9 cellular contexts compared by ENCODE assay signal in the genomic region with DNA sequence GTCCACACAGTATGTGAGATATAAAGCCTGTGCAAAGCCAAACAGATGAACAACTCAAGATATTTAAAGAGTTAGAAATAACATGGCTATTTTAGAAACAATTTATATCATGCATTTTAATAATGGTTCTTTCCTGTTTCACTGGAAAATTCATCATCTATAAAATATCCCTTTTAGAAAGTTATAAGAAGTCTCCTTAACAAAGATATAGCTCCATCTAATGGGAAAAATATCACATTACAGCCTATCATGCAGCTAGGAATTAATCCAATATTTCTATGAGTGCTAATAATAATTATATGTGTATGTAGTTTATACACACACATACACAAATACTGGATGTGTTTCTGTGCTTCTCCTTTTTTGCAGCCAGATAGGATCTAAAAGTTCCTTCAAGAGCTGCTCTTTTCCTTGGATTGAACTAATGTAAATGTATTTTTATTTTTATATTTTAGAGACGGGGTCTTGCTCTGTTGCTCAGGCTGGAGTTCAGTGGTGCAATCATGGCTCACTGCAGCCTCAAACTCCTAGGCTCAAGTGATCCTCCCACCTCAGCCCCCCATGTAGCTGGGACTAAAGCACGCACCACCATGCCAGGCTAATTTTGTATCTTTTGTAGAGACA. TPM values are rescaled to one million over a fixed set of nuclear protein-coding genes. Genes with fewer than 3 reads are reported as not detected.
DNase-seq lines count a peak whose midpoint lies in the region; ATAC-seq and TF ChIP-seq lines count a peak whose summit lies in the region.
"Had no signal": no experiment of that assay in that cellular context is flagged by ENCODE, and none has a peak within 500 bp of the region (broad histone marks: within the 10 kb centered on the region; RNA-seq: fewer than 3 reads in every experiment).

No MANE protein-coding gene starts in this region.

- intact Hi-C loops in CD14-positive monocyte (cut with micrococcal nuclease): no loop called here
- intact Hi-C loops in vagina (cut with DNase I): no loop called here

- TF ChIP-seq CTCF in CD14-positive monocyte (IDR thresholded peaks at IDR 0.05) (peak; percentile 49), HEK293 (tag by site-specific recombination; IDR thresholded peaks at IDR 0.05) (no peak), liver (IDR thresholded peaks at IDR 0.05; ENCODE audit: low read depth, low read length, missing input control) (peak; percentile 28), vagina (IDR thresholded peaks at IDR 0.05) (peak in 1 of 3 experiments; percentile 8)

- no peaks in the 10 kb centered on the region for H3K36me3 Mint-ChIP-seq in CD14-positive monocyte

- H3K27me3 ChIP-seq in adipocyte (replicated peaks; ENCODE audit: control insufficient read depth, insufficient read depth, low read length): no peaks in the 10 kb centered on the region
- H3K27me3 ChIP-seq in liver (ENCODE audit: control insufficient read depth in 4 of 4, insufficient read depth in 4 of 4, low read length in 3 of 4): no peaks in the 10 kb centered on the region
- H3K27me3 ChIP-seq in vagina: no peaks in the 10 kb centered on the region

- 99% methylated on average over 2 of the region's 2 CpGs for WGBS in liver

- H3K4me1 ChIP-seq in HEK293 (ENCODE audit: control insufficient read depth, insufficient read depth, low read length) (no peaks in the 10 kb centered on the region), adipocyte (ENCODE audit: control insufficient read depth, insufficient read depth, low read length) (no peaks in the 10 kb centered on the region), liver (ENCODE audit: control insufficient read depth in 4 of 4, insufficient read depth in 4 of 4, low read length in 3 of 4) (no peaks in the 10 kb centered on the region), vagina (no peaks in the 10 kb centered on the region)

- H3K4me3 Mint-ChIP-seq in CD14-positive monocyte: no peak overlapping the region

- TF ChIP-seq POLR2A in vagina (IDR thresholded peaks at IDR 0.05): no peak

- TF ChIP-seq RAD21 in liver (IDR thresholded peaks at IDR 0.05): peak; percentile 64

- no peak overlapping the region for H3K9ac ChIP-seq in adipocyte (ENCODE audit: low read length)
- no peak overlapping the region for H3K9ac ChIP-seq in liver (ENCODE audit: low read depth in 1 of 2, low read length in 2 of 2)

- no peaks in the 10 kb centered on the region for H3K4me1 Mint-ChIP-seq in CD14-positive monocyte

- CTCF ChIA-PET in HEK293 (lab: Yijun Ruan, JAX): interaction anchor here (0.6 to 2.8 kb wide), 11 partner anchors 8 to 674 kb away, joined by 3 to 28 read pairs (median 4); partner anchors contain the start of gene RPL22L1

- H3K36me3 ChIP-seq in HEK293 (ENCODE audit: control insufficient read depth in 2 of 2, insufficient read depth in 1 of 2, low read length in 2 of 2): no peaks in the 10 kb centered on the region
- no peaks in the 10 kb centered on the region for H3K36me3 ChIP-seq in adipocyte (ENCODE audit: control insufficient read depth, insufficient read depth, low read length, severe bottlenecking)
- H3K36me3 ChIP-seq in liver (ENCODE audit: control insufficient read depth in 4 of 4, insufficient read depth in 3 of 4, low read depth in 1 of 4, low read length in 3 of 4): no peaks in the 10 kb centered on the region
- no peaks in the 10 kb centered on the region for H3K36me3 ChIP-seq in vagina

- POLR2A ChIA-PET in HEK293 (lab: Yijun Ruan, JAX): no interaction called here

- peaks cover 0 to 5% (median 2%) of the 10 kb centered on the region in 7 donors for H3K9me3 Mint-ChIP-seq in CD14-positive monocyte

- H3K9me3 ChIP-seq in HEK293 (ENCODE audit: control insufficient read depth, insufficient read depth, low read depth, low read length) (no peaks in the 10 kb centered on the region), adipocyte (ENCODE audit: control insufficient read depth, low read length) (no peaks in the 10 kb centered on the region), liver (ENCODE audit: control insufficient read depth in 4 of 4, low read length in 3 of 4) (peaks cover 0 to 3% (median 0%) of the 10 kb centered on the region in 4 donors), vagina (no peaks in the 10 kb centered on the region)

- ATAC-seq in GM18502 (IDR thresholded peaks at IDR 0.05; ENCODE audit: poor library complexity, unreplicated experiment) (no peak), GM21447 (IDR thresholded peaks at IDR 0.05; ENCODE audit: unreplicated experiment) (no peak)

- H3K4me3 ChIP-seq in HEK293 (ENCODE audit: low read depth, low read length): no peak overlapping the region
- no peak overlapping the region for H3K4me3 ChIP-seq in adipocyte (ENCODE audit: low read length)
- no peak overlapping the region for H3K4me3 ChIP-seq in liver (ENCODE audit: low read depth in 1 of 3, low read length in 3 of 3)
- H3K4me3 ChIP-seq in vagina: no peak overlapping the region

- H3K27ac ChIP-seq in HEK293 (ENCODE audit: extremely low read depth, low read depth, low read length) (no peak overlapping the region), liver (ENCODE audit: low read depth in 1 of 2, low read length in 2 of 2) (no peak overlapping the region), vagina (no peak overlapping the region)

- no peak for DNase-seq in CD14-positive monocyte (ENCODE audit: low spot score)
- DNase-seq in adipocyte (ENCODE audit: low read depth): peak; percentile 69
- no peak for DNase-seq in amygdala (lab: John Stamatoyannopoulos, UW)
- no peak for DNase-seq in vagina (ENCODE audit: extremely low spot score in 2 of 2)
- DNase-seq: stimulated activated CD4-positive, alpha-beta T cell treated with anti-CD3 and anti-CD28 coated beads, Interleukin-15, amount 100 ng/mL, for 24 hours had no signal

- no peak overlapping the region for H3K27ac Mint-ChIP-seq in CD14-positive monocyte

- peaks cover 0 to 3% (median 2%) of the 10 kb centered on the region in 3 donors for H3K27me3 Mint-ChIP-seq in CD14-positive monocyte (ENCODE audit: low read depth in 3 of 3)

TF ChIP-seq in HEK293, 187 proteins besides CTCF, POLR2A, EP300 and RAD21 (continues in another document):
- TF ChIP-seq, protein P1, sequence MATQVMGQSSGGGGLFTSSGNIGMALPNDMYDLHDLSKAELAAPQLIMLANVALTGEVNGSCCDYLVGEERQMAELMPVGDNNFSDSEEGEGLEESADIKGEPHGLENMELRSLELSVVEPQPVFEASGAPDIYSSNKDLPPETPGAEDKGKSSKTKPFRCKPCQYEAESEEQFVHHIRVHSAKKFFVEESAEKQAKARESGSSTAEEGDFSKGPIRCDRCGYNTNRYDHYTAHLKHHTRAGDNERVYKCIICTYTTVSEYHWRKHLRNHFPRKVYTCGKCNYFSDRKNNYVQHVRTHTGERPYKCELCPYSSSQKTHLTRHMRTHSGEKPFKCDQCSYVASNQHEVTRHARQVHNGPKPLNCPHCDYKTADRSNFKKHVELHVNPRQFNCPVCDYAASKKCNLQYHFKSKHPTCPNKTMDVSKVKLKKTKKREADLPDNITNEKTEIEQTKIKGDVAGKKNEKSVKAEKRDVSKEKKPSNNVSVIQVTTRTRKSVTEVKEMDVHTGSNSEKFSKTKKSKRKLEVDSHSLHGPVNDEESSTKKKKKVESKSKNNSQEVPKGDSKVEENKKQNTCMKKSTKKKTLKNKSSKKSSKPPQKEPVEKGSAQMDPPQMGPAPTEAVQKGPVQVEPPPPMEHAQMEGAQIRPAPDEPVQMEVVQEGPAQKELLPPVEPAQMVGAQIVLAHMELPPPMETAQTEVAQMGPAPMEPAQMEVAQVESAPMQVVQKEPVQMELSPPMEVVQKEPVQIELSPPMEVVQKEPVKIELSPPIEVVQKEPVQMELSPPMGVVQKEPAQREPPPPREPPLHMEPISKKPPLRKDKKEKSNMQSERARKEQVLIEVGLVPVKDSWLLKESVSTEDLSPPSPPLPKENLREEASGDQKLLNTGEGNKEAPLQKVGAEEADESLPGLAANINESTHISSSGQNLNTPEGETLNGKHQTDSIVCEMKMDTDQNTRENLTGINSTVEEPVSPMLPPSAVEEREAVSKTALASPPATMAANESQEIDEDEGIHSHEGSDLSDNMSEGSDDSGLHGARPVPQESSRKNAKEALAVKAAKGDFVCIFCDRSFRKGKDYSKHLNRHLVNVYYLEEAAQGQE (tag by site-specific recombination; IDR thresholded peaks at IDR 0.05): no peak
- TF ChIP-seq ZNF350 (tag by site-specific recombination; IDR thresholded peaks at IDR 0.05) (no peak), ZNF266 (tag by site-specific recombination; IDR thresholded peaks at IDR 0.05; ENCODE audit: low read depth) (no peak), HOXC10 (CRISPR knock-in tag; IDR thresholded peaks at IDR 0.05) (no peak), BCL11B (tag by site-specific recombination; IDR thresholded peaks at IDR 0.05; ENCODE audit: low read depth) (no peak)

TF ChIP-seq in liver, 16 proteins besides CTCF, POLR2A, EP300 and RAD21 (continues in another document):
- TF ChIP-seq GABPA (IDR thresholded peaks at IDR 0.05 in 1 of 2, conservative IDR thresholded peaks at IDR 0.05 in 1 of 2): no peak
- TF ChIP-seq TAF1 (conservative IDR thresholded peaks at IDR 0.05): no peak
- TF ChIP-seq, protein P2, sequence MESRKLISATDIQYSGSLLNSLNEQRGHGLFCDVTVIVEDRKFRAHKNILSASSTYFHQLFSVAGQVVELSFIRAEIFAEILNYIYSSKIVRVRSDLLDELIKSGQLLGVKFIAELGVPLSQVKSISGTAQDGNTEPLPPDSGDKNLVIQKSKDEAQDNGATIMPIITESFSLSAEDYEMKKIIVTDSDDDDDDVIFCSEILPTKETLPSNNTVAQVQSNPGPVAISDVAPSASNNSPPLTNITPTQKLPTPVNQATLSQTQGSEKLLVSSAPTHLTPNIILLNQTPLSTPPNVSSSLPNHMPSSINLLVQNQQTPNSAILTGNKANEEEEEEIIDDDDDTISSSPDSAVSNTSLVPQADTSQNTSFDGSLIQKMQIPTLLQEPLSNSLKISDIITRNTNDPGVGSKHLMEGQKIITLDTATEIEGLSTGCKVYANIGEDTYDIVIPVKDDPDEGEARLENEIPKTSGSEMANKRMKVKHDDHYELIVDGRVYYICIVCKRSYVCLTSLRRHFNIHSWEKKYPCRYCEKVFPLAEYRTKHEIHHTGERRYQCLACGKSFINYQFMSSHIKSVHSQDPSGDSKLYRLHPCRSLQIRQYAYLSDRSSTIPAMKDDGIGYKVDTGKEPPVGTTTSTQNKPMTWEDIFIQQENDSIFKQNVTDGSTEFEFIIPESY (IDR thresholded peaks at IDR 0.05): no peak
- TF ChIP-seq YY1 (IDR thresholded peaks at IDR 0.05): no peak
- TF ChIP-seq, protein P3, sequence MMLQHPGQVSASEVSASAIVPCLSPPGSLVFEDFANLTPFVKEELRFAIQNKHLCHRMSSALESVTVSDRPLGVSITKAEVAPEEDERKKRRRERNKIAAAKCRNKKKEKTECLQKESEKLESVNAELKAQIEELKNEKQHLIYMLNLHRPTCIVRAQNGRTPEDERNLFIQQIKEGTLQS (IDR thresholded peaks at IDR 0.05): no peak
- no peak for TF ChIP-seq FOXA2 (IDR thresholded peaks at IDR 0.05)
- no peak for TF ChIP-seq HNF4G (IDR thresholded peaks at IDR 0.05)
- TF ChIP-seq EGR1 (IDR thresholded peaks at IDR 0.05; ENCODE audit: low read depth in 2 of 2): no peak

RNA-seq across cellular contexts. Expression of gene RPL22L1, which starts 21.6 kb away (rescaled TPM):
- polyA plus RNA-seq in CD14-positive monocyte: 10 to 100 TPM; 26.8 to 37.4 TPM
- total RNA-seq in liver: 10 to 100 TPM; 19.1 to 25.6 TPM
- polyA plus RNA-seq in liver: 10 to 100 TPM; 55.7 to 82.1 TPM
- total RNA-seq in vagina: 36.1 TPM
